Comparison of ENCODE assay signal across 16 cellular contexts in genomic region chr2:46170011-46170410, GRCh38.
DNase-seq lines count a peak whose midpoint lies in the region; ATAC-seq and TF ChIP-seq lines count a peak whose summit lies in the region.
"Had no signal": no experiment of that assay in that cellular context is flagged by ENCODE, and none has a peak within 500 bp of the region (broad histone marks: within the 10 kb centered on the region; RNA-seq: fewer than 3 reads in every experiment).

No MANE protein-coding gene starts in this region.

- H2BK5ac ChIP-seq in IMR-90 (ENCODE audit: low read depth, low read length, poor library complexity, severe bottlenecking) (no peak overlapping the region), trophoblast cell (ENCODE audit: low read depth, low read length, poor library complexity) (peak overlapping the region; percentile 91)

- TF ChIP-seq EP300 in esophagus muscularis mucosa (IDR thresholded peaks at IDR 0.05), result no peak
- TF ChIP-seq EP300 in tibial nerve (IDR thresholded peaks at IDR 0.05), result no peak

- no peak overlapping the region for H2BK20ac ChIP-seq in IMR-90 (ENCODE audit: low read depth, low read length)

- H3K18ac ChIP-seq in IMR-90 (ENCODE audit: low read depth, low read length), result no peak overlapping the region
- H3K18ac ChIP-seq in trophoblast cell (ENCODE audit: low read length), result no peak overlapping the region

- no peak overlapping the region for H4K8ac ChIP-seq in IMR-90 (ENCODE audit: low read depth in 2 of 2, low read length in 2 of 2)
- H4K8ac ChIP-seq in trophoblast cell (ENCODE audit: low read depth, low read length), result no peak overlapping the region

- peaks cover 27% of the 10 kb centered on the region for H3K9me1 ChIP-seq in IMR-90 (ENCODE audit: insufficient read depth, low read length)

- H2BK12ac ChIP-seq in trophoblast cell (ENCODE audit: low read length), result peak overlapping the region; percentile 83

- H2BK120ac ChIP-seq in IMR-90 (ENCODE audit: low read depth, low read length) (no peak overlapping the region), trophoblast cell (ENCODE audit: insufficient read depth, low read length, poor library complexity) (peak overlapping the region; percentile 85)

- H3K27me3 ChIP-seq in IMR-90 (ENCODE audit: control insufficient read depth, insufficient read depth, low read length), result no peaks in the 10 kb centered on the region
- no peaks in the 10 kb centered on the region for H3K27me3 ChIP-seq in adipocyte (replicated peaks; ENCODE audit: control insufficient read depth, insufficient read depth, low read length)
- no peaks in the 10 kb centered on the region for H3K27me3 ChIP-seq in trophoblast cell (ENCODE audit: insufficient read depth, low read length)
- H3K27me3 ChIP-seq in esophagus muscularis mucosa, result no peaks in the 10 kb centered on the region
- no peaks in the 10 kb centered on the region for H3K27me3 ChIP-seq in tibial nerve
- H3K27me3 ChIP-seq: BLaER1 treated with 17β-estradiol and CSF1 and Interleukin-3, amounts not matched to agents 10 nM and 100 nM had no signal

- H4K91ac ChIP-seq in IMR-90 (ENCODE audit: insufficient read depth, low read depth, low read length) (no peak overlapping the region), trophoblast cell (ENCODE audit: low read depth, low read length) (peak overlapping the region; percentile 97)

- H3K56ac ChIP-seq in IMR-90 (ENCODE audit: extremely low read depth, insufficient read depth, low read length), result no peak overlapping the region

- no peak overlapping the region for H4K5ac ChIP-seq in IMR-90 (ENCODE audit: low read depth, low read length)

- H3K27ac ChIP-seq in IMR-90 (ENCODE audit: insufficient read depth, low read length) (no peak overlapping the region), trophoblast cell (ENCODE audit: low read depth, low read length) (peak overlapping the region; percentile 94), esophagus muscularis mucosa (replicated peaks in 1 of 4) (no peak overlapping the region), tibial nerve (no peak overlapping the region)
- H3K27ac ChIP-seq: BLaER1 treated with 17β-estradiol and CSF1 and Interleukin-3, amounts not matched to agents 10 nM and 100 nM; GM23248 had no signal

- POLR2A ChIA-PET in IMR-90 (lab: Charles Lee; ENCODE audit: unreplicated experiment), result no interaction called here

- H4K12ac ChIP-seq in trophoblast cell (ENCODE audit: low read depth, low read length), result no peak overlapping the region

- dilution Hi-C loops in IMR-90 (cut with HindIII; ENCODE audit: low sequenced_read_pairs, unreplicated experiment), result no loop called here

- in situ Hi-C loops in IMR-90 (cut with MboI; ENCODE audit: low sequenced_read_pairs), result no loop called here

- H3K23ac ChIP-seq in IMR-90 (ENCODE audit: low read depth, low read length), result no peak overlapping the region
- no peak overlapping the region for H3K23ac ChIP-seq in trophoblast cell (ENCODE audit: low read length)

- WGBS in IMR-90 (ENCODE audit: extremely low coverage in 2 of 2, insufficient read length in 1 of 2), 2 experiments, result no CpG with 5 or more reads among the region's 2 CpGs
- no CpG with 5 or more reads among the region's 2 CpGs for WGBS in trophoblast cell (ENCODE audit: extremely low coverage, insufficient coverage, insufficient read length)
- 36% methylated on average over 2 of the region's 2 CpGs for WGBS in esophagus muscularis mucosa
- WGBS in tibial nerve, 2 donors, result 38 to 44% methylated on average over 2 of the region's 2 CpGs

- 0 out of 2 replicates have a peak overlapping the region, but pooled peaks have one; percentile 0 for H3K14ac ChIP-seq in IMR-90 (replicated peaks; ENCODE audit: low read depth, low read length)
- peak overlapping the region; percentile 86 for H3K14ac ChIP-seq in trophoblast cell (ENCODE audit: low read length)

- TF ChIP-seq CTCF in IMR-90 (conservative IDR thresholded peaks at IDR 0.05; ENCODE audit: low read depth, low read length), result no peak
- TF ChIP-seq CTCF in esophagus muscularis mucosa (IDR thresholded peaks at IDR 0.05), result no peak
- no peak for TF ChIP-seq CTCF in tibial nerve (IDR thresholded peaks at IDR 0.05)

- H3K4me2 ChIP-seq in IMR-90 (ENCODE audit: low read depth, low read length) (no peak overlapping the region), trophoblast cell (ENCODE audit: low read length) (peak overlapping the region; percentile 23)
- H3K4me2 ChIP-seq: BLaER1 treated with 17β-estradiol and CSF1 and Interleukin-3, amounts not matched to agents 10 nM and 100 nM had no signal

- H2AK5ac ChIP-seq in IMR-90 (ENCODE audit: low read depth, low read length) (no peak overlapping the region), trophoblast cell (ENCODE audit: low read length) (no peak overlapping the region)

- CTCF ChIA-PET in IMR-90 (lab: Yijun Ruan, JAX), result no interaction called here

- H3K9ac ChIP-seq in IMR-90 (ENCODE audit: low read depth, low read length) (no peak overlapping the region), adipocyte (ENCODE audit: low read length) (no peak overlapping the region), trophoblast cell (ENCODE audit: low read length) (no peak overlapping the region)
- H3K9ac ChIP-seq: BLaER1 treated with 17β-estradiol and CSF1 and Interleukin-3, amounts not matched to agents 10 nM and 100 nM; GM23248 had no signal

- no peaks in the 10 kb centered on the region; the same call in 1 of the 2 replicates for H4K20me1 ChIP-seq in IMR-90 (ENCODE audit: insufficient read depth, low read length)

- no TSS peak for BruUV-seq in IMR-90 (replicated peaks; lab: Mats Ljungman, UMichigan)

- H3K79me1 ChIP-seq in IMR-90 (ENCODE audit: low read depth in 1 of 2, low read length in 2 of 2) (peaks cover 0 to 35% of the 10 kb centered on the region in 2 experiments; a peak in 2 of 4 replicates), trophoblast cell (ENCODE audit: low read length) (peaks cover 76% of the 10 kb centered on the region)

- peaks cover 5% of the 10 kb centered on the region; the same call in 1 of the 2 replicates for H3K36me3 ChIP-seq in IMR-90 (ENCODE audit: control insufficient read depth, insufficient read depth, low read length)
- H3K36me3 ChIP-seq in adipocyte (ENCODE audit: control insufficient read depth, insufficient read depth, low read length, severe bottlenecking), result no peaks in the 10 kb centered on the region
- peaks cover 4 to 6% of the 10 kb centered on the region in 2 experiments for H3K36me3 ChIP-seq in trophoblast cell (ENCODE audit: control insufficient read depth in 1 of 2, insufficient read depth in 2 of 2, low read length in 2 of 2)
- no peaks in the 10 kb centered on the region for H3K36me3 ChIP-seq in esophagus muscularis mucosa
- H3K36me3 ChIP-seq in tibial nerve, result peaks cover 0 to 10% (median 0%) of the 10 kb centered on the region in 3 donors

- no peak overlapping the region for H3K4me3 ChIP-seq in IMR-90 (ENCODE audit: insufficient read depth, low read depth, low read length)
- no peak overlapping the region for H3K4me3 ChIP-seq in adipocyte (ENCODE audit: low read length)
- no peak overlapping the region for H3K4me3 ChIP-seq in trophoblast cell (ENCODE audit: low read depth, low read length)
- H3K4me3 ChIP-seq in esophagus muscularis mucosa, result no peak overlapping the region
- H3K4me3 ChIP-seq in tibial nerve, result no peak overlapping the region
- H3K4me3 ChIP-seq: BLaER1 treated with 17β-estradiol and CSF1 and Interleukin-3, amounts not matched to agents 10 nM and 100 nM; GM23248 had no signal

- no peak overlapping the region for H2BK15ac ChIP-seq in IMR-90 (ENCODE audit: low read depth, low read length)

- TF ChIP-seq POLR2A in IMR-90 (IDR thresholded peaks at IDR 0.05; ENCODE audit: low read depth, low read length), result no peak
- TF ChIP-seq POLR2A in esophagus muscularis mucosa (IDR thresholded peaks at IDR 0.05; ENCODE audit: low read depth), result no peak
- no peak for TF ChIP-seq POLR2A in tibial nerve (IDR thresholded peaks at IDR 0.05)

- H3K4me1 ChIP-seq in IMR-90 (ENCODE audit: control insufficient read depth, insufficient read depth, low read length) (peaks cover 23% of the 10 kb centered on the region), adipocyte (ENCODE audit: control insufficient read depth, insufficient read depth, low read length) (peaks cover 31% of the 10 kb centered on the region), trophoblast cell (ENCODE audit: control insufficient read depth in 1 of 2, insufficient read depth in 2 of 2, low read length in 2 of 2) (peaks cover 60 to 67% of the 10 kb centered on the region in 2 experiments), esophagus muscularis mucosa (peaks cover 11 to 32% (median 26%) of the 10 kb centered on the region in 4 donors), tibial nerve (peaks cover 0 to 31% (median 2%) of the 10 kb centered on the region in 4 donors)

- H3K4ac ChIP-seq in IMR-90 (ENCODE audit: low read depth, low read length), result no peak overlapping the region
- H3K4ac ChIP-seq in trophoblast cell (ENCODE audit: low read depth, low read length), result no peak overlapping the region

- TF ChIP-seq RAD21 in IMR-90 (IDR thresholded peaks at IDR 0.05; ENCODE audit: low read length), result no peak

- H2AFZ ChIP-seq in IMR-90 (replicated peaks; ENCODE audit: low read length, poor library complexity) (no peak overlapping the region), trophoblast cell (ENCODE audit: insufficient read depth, low read length, poor library complexity) (no peak overlapping the region)
- H2AFZ ChIP-seq: GM23248 had no signal

- DNase-seq in ELF-1 (ENCODE audit: low read depth, low spot score) (peak; percentile 45), IMR-90 (no peak), adipocyte (ENCODE audit: low read depth) (peak; percentile 29), trophoblast cell (peak; percentile 47 to 68), esophagus muscularis mucosa (ENCODE audit: extremely low spot score) (no peak), tibial nerve (ENCODE audit: low spot score in 2 of 2) (no peak), SHP77 (lab: John Stamatoyannopoulos, UW) (no peak), EL (no peak)
- DNase-seq: ACHN; Calu3; CD4-positive, CD25-positive, alpha-beta regulatory T cell; DMS 273 treated with DMSO at 0.1 percent for 48 hours; GM23248; H7 had no signal

- no peak for ATAC-seq in IMR-90 (ENCODE audit: low read depth)
- ATAC-seq: HepG2 had no signal

- intact Hi-C loops in IMR-90 (cut with micrococcal nuclease) (loop anchor here (2.0 kb wide), 1 partner anchor 127 kb away; the partner anchor contains the start of gene EPAS1), esophagus muscularis mucosa (cut with DNase I) (no loop called here)

- H3K9me3 ChIP-seq in IMR-90 (ENCODE audit: control insufficient read depth, insufficient read depth, low read length), result no peaks in the 10 kb centered on the region
- H3K9me3 ChIP-seq in adipocyte (ENCODE audit: control insufficient read depth, low read length), result no peaks in the 10 kb centered on the region
- H3K9me3 ChIP-seq in trophoblast cell (ENCODE audit: insufficient read depth, low read depth, low read length), result peaks cover 2% of the 10 kb centered on the region
- H3K9me3 ChIP-seq in esophagus muscularis mucosa, result no peaks in the 10 kb centered on the region
- no peaks in the 10 kb centered on the region for H3K9me3 ChIP-seq in tibial nerve
- H3K9me3 ChIP-seq: BLaER1 treated with 17β-estradiol and CSF1 and Interleukin-3, amounts not matched to agents 10 nM and 100 nM had no signal

- no peak overlapping the region for H2AK9ac ChIP-seq in IMR-90 (replicated peaks; ENCODE audit: low read depth, low read length, poor library complexity)

- peaks cover 23% of the 10 kb centered on the region for H3K79me2 ChIP-seq in trophoblast cell (ENCODE audit: control insufficient read depth, insufficient read depth, low read length, poor library complexity)

Comparison
In these comparisons a context has a peak if more than half of its experiments do, and no peak if none do; other contexts are left out.
1. DNase-seq: peak in ELF-1 (single experiment), adipocyte (single experiment) and trophoblast cell (2 of 2); none in IMR-90 (single experiment), esophagus muscularis mucosa (single experiment), tibial nerve (0 of 2), SHP77 (0 of 2) and EL (single experiment).